1 cellular context compared by ENCODE assay signal in the genomic region with DNA sequence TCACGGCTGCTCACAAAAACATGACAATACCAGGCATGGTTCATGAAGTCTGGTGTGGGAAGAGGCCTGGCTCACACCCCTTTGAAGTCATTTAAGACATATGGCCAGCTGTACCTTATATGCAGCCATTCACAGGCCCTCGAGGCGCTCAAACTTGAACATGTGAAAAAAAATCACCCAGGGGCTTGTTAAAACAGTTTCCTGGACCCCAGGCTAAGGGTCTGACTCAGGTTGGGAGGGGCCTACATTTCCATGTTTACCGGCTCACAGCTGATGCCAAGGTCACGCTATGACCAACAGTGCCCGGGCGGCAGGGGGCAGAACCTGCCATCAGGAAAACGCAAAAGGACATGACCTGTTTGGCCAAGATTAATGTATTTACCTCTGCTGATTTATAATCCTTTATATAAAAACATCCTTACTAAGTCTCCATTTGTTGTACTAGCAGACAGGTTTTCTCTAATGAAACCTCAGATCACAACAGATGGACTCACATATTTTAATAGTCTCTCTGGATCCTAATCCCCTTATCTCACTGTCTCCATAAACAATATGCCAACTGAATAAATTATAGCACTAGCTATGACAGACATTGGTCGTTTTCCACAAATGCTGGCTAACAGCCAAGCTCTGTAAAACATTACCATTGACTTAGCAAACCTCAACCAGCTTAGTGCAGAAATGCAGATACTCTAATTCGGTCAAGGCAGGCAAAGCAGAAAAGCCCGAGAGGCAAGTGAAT.
TF ChIP-seq lines count a peak whose summit lies in the region.

No MANE protein-coding gene starts in this region.

TF ChIP-seq in SK-N-SH, 30 proteins besides CTCF, POLR2A, EP300 and RAD21 (continued from another document):
- TF ChIP-seq, protein P1, sequence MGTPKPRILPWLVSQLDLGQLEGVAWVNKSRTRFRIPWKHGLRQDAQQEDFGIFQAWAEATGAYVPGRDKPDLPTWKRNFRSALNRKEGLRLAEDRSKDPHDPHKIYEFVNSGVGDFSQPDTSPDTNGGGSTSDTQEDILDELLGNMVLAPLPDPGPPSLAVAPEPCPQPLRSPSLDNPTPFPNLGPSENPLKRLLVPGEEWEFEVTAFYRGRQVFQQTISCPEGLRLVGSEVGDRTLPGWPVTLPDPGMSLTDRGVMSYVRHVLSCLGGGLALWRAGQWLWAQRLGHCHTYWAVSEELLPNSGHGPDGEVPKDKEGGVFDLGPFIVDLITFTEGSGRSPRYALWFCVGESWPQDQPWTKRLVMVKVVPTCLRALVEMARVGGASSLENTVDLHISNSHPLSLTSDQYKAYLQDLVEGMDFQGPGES (IDR thresholded peaks at IDR 0.05; ENCODE audit: low read depth, low read length), result no peak
- TF ChIP-seq NFIC (IDR thresholded peaks at IDR 0.05; ENCODE audit: borderline replicate concordance), result peak; percentile 83
- no peak for TF ChIP-seq ELF1 (IDR thresholded peaks at IDR 0.05)
- no peak for TF ChIP-seq GABPA (IDR thresholded peaks at IDR 0.05; ENCODE audit: low read depth)
- peak; percentile 17; the same call in 1 of the 2 replicates for TF ChIP-seq RXRA (IDR thresholded peaks at IDR 0.05; ENCODE audit: borderline replicate concordance, low read depth)
- TF ChIP-seq RCOR1 (IDR thresholded peaks at IDR 0.05; ENCODE audit: low read length), result peak; percentile 86
- TF ChIP-seq CHD2 (IDR thresholded peaks at IDR 0.05; ENCODE audit: low read length, partially characterized antibody), result peak; percentile 71
- peak; percentile 71 for TF ChIP-seq TCF12 (IDR thresholded peaks at IDR 0.05)
- TF ChIP-seq JUND (IDR thresholded peaks at IDR 0.05), result no peak
- TF ChIP-seq FOXJ3 (CRISPR knock-in tag; IDR thresholded peaks at IDR 0.05), result peak; percentile 66
- 0 out of 2 replicates have a peak, but pooled peaks have one; percentile 10 for TF ChIP-seq SIN3A (IDR thresholded peaks at IDR 0.05; ENCODE audit: borderline replicate concordance, low read depth, low read length)
TF ChIP-seq in SK-N-SH: peak in this region for 12.
